ENCODE assay signal across 35 cellular contexts in the genomic region with DNA sequence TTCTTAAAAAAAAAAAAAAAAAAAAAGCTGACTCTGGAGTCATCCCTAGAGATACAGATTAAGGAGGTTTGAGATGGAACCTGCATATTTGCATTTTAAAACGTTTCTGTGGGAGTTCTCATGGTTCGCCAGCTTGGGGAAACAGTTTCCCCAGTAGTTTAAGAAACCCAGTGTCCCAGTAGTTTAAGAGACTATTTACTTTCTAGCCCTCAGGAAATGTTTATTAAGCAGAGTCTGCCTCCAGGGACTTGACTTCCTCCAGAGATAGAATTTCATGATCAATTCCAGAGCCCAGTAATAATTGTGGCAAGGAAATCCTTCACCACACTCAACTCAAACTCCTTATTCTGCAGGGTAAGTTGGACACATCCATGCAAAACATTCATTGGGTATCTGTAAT. TPM values are rescaled to one million over a fixed set of nuclear protein-coding genes. Genes with fewer than 3 reads are reported as not detected.
"Had no signal": no experiment of that assay in that cellular context is flagged by ENCODE, and none has a peak within 500 bp of the region (broad histone marks: within the 10 kb centered on the region; RNA-seq: fewer than 3 reads in every experiment).

No MANE protein-coding gene starts in this region.

- H3K4me1 Mint-ChIP-seq: activated B cell treated with CpG ODN at 0.5 μM for 24 hours; activated CD4-positive, alpha-beta T cell treated with anti-CD3 and anti-CD28 coated beads, Interleukin-2, amount 10 ng/mL, durations not matched to agents 24 days and 14 days; activated T-helper 17 cell treated with anti-CD3 and anti-CD28 coated beads, Interleukin-2, amount 50 U/mL, for 72 hours had no signal

- H3K27me3 Mint-ChIP-seq: activated CD4-positive, alpha-beta memory T cell treated with anti-CD3 and anti-CD28 coated beads for 36 hours; activated CD8-positive, alpha-beta T cell treated with anti-CD3 and anti-CD28 coated beads for 36 hours; activated naive CD8-positive, alpha-beta T cell treated with anti-CD3 and anti-CD28 coated beads for 36 hours; activated T-helper 17 cell treated with anti-CD3 and anti-CD28 coated beads, Interleukin-2, amount 50 U/mL, for 72 hours had no signal

- ATAC-seq: activated CD8-positive, alpha-beta T cell treated with anti-CD3 and anti-CD28 coated beads for 36 hours; activated naive CD4-positive, alpha-beta T cell treated with anti-CD3 and anti-CD28 coated beads, Interleukin-2, amount 50 U/mL, for 72 hours; activated T-cell treated with anti-CD3 and anti-CD28 coated beads, Interleukin-2, amount 50 U/mL, for 4 hours; activated T-cell treated with anti-CD3 and anti-CD28 coated beads, Interleukin-2, amount 50 U/mL, for 72 hours; activated T-helper 17 cell treated with anti-CD3 and anti-CD28 coated beads, Interleukin-2, amount 50 U/mL, for 72 hours; body of pancreas had no signal

- H3K4me3 Mint-ChIP-seq: activated B cell treated with CpG ODN at 0.5 μM for 24 hours; activated CD4-positive, alpha-beta memory T cell treated with anti-CD3 and anti-CD28 coated beads for 36 hours; activated CD4-positive, alpha-beta T cell treated with anti-CD3 and anti-CD28 coated beads, Interleukin-2, amount 10 ng/mL, durations not matched to agents 24 days and 14 days; activated CD8-positive, alpha-beta T cell treated with anti-CD3 and anti-CD28 coated beads for 36 hours; activated naive CD4-positive, alpha-beta T cell treated with anti-CD3 and anti-CD28 coated beads for 36 hours; activated naive CD8-positive, alpha-beta T cell treated with anti-CD3 and anti-CD28 coated beads for 36 hours; activated T-cell treated with anti-CD3 and anti-CD28 coated beads, Interleukin-2, amount 50 U/mL, for 4 hours; activated T-cell treated with anti-CD3 and anti-CD28 coated beads, Interleukin-2, amount 50 U/mL, for 72 hours; activated T-helper 1 cell treated with anti-CD3 and anti-CD28 coated beads, Interleukin-12 subunit alpha, Interleukin-12 subunit beta, Interleukin-2, Interleukin-4 antibody, amounts not matched to agents 30 ng/mL and 10 ng/mL and 1 ng/mL, durations not matched to agents 14 hours and 24 hours and 36 hours; activated T-helper 17 cell treated with anti-CD3 and anti-CD28 coated beads, Interleukin-2, amount 50 U/mL, for 72 hours; T-helper 2 cell treated with Interferon-gamma antibody and Interleukin-4, amounts not matched to agents 5 μg/mL and 100 μg/mL, for 36 hours had no signal

- H3K27ac Mint-ChIP-seq: activated B cell treated with CpG ODN at 0.5 μM for 24 hours; activated CD4-positive, alpha-beta memory T cell treated with anti-CD3 and anti-CD28 coated beads for 36 hours; activated CD4-positive, alpha-beta T cell treated with anti-CD3 and anti-CD28 coated beads, Interleukin-2, amount 10 ng/mL, durations not matched to agents 24 days and 14 days; activated CD8-positive, alpha-beta T cell treated with anti-CD3 and anti-CD28 coated beads for 36 hours; activated naive CD4-positive, alpha-beta T cell treated with anti-CD3 and anti-CD28 coated beads for 36 hours; activated naive CD4-positive, alpha-beta T cell treated with anti-CD3 and anti-CD28 coated beads, Interleukin-2, amount 50 U/mL, for 72 hours; activated naive CD8-positive, alpha-beta T cell treated with anti-CD3 and anti-CD28 coated beads for 36 hours; activated T-cell treated with anti-CD3 and anti-CD28 coated beads, Interleukin-2, amount 50 U/mL, for 72 hours; activated T-helper 1 cell treated with anti-CD3 and anti-CD28 coated beads, Interleukin-12 subunit alpha, Interleukin-12 subunit beta, Interleukin-2, Interleukin-4 antibody, amounts not matched to agents 30 ng/mL and 10 ng/mL and 1 ng/mL, durations not matched to agents 14 hours and 24 hours and 36 hours; activated T-helper 17 cell treated with anti-CD3 and anti-CD28 coated beads, Interleukin-2, amount 50 U/mL, for 72 hours; T-helper 2 cell treated with Interferon-gamma antibody and Interleukin-4, amounts not matched to agents 5 μg/mL and 100 μg/mL, for 36 hours had no signal

- H3K4me3 ChIP-seq: adrenal gland, body of pancreas, breast epithelium had no signal

- H3K9me3 Mint-ChIP-seq: activated B cell treated with CpG ODN at 0.5 μM for 24 hours; activated CD4-positive, alpha-beta memory T cell treated with anti-CD3 and anti-CD28 coated beads for 36 hours; activated CD4-positive, alpha-beta T cell treated with anti-CD3 and anti-CD28 coated beads, Interleukin-2, amount 10 ng/mL, durations not matched to agents 24 days and 14 days; activated CD8-positive, alpha-beta T cell treated with anti-CD3 and anti-CD28 coated beads for 36 hours; activated naive CD4-positive, alpha-beta T cell treated with anti-CD3 and anti-CD28 coated beads for 36 hours; activated naive CD8-positive, alpha-beta T cell treated with anti-CD3 and anti-CD28 coated beads for 36 hours; activated T-cell treated with anti-CD3 and anti-CD28 coated beads, Interleukin-2, amount 50 U/mL, for 4 hours; activated T-cell treated with anti-CD3 and anti-CD28 coated beads, Interleukin-2, amount 50 U/mL, for 72 hours; activated T-helper 1 cell treated with anti-CD3 and anti-CD28 coated beads, Interleukin-12 subunit alpha, Interleukin-12 subunit beta, Interleukin-2, Interleukin-4 antibody, amounts not matched to agents 30 ng/mL and 10 ng/mL and 1 ng/mL, durations not matched to agents 14 hours and 24 hours and 36 hours; activated T-helper 17 cell treated with anti-CD3 and anti-CD28 coated beads, Interleukin-2, amount 50 U/mL, for 72 hours; T-helper 2 cell treated with Interferon-gamma antibody and Interleukin-4, amounts not matched to agents 5 μg/mL and 100 μg/mL, for 36 hours had no signal

- H3K36me3 ChIP-seq: adrenal gland, brain microvascular endothelial cell, breast epithelium had no signal

- H3K36me3 Mint-ChIP-seq: activated CD4-positive, alpha-beta memory T cell treated with anti-CD3 and anti-CD28 coated beads for 36 hours; activated naive CD4-positive, alpha-beta T cell treated with anti-CD3 and anti-CD28 coated beads, Interleukin-2, amount 50 U/mL, for 72 hours; activated naive CD8-positive, alpha-beta T cell treated with anti-CD3 and anti-CD28 coated beads for 36 hours had no signal

- H3K27me3 ChIP-seq: adrenal gland, body of pancreas, breast epithelium had no signal

- H3K4me1 ChIP-seq: adrenal gland, body of pancreas, breast epithelium had no signal

- DNase-seq: activated B cell treated with CpG ODN at 0.5 μM for 24 hours; activated CD4-positive, alpha-beta memory T cell treated with anti-CD3 and anti-CD28 coated beads for 36 hours; activated CD4-positive, alpha-beta T cell treated with anti-CD3 and anti-CD28 coated beads for 4 hours; activated CD4-positive, alpha-beta T cell treated with anti-CD3 and anti-CD28 coated beads, Interleukin-2, amount 10 ng/mL, durations not matched to agents 24 days and 14 days; activated CD4-positive, alpha-beta T cell treated with anti-CD3 and anti-CD28 coated beads, Interleukin-2, amount 50 U/mL, for 1 hour; activated CD4-positive, alpha-beta T cell treated with anti-CD3 and anti-CD28 coated beads, Interleukin-2, amount 50 U/mL, for 4 hours; activated CD4-positive, CD25-positive, alpha-beta regulatory T cell treated with anti-CD3 and anti-CD28 coated beads, Interleukin-2, amount 50 U/mL, for 72 hours; activated CD8-positive, alpha-beta memory T cell treated with anti-CD3 and anti-CD28 coated beads, Interleukin-2, amount 50 U/mL, for 4 hours; activated CD8-positive, alpha-beta T cell treated with anti-CD3 and anti-CD28 coated beads for 36 hours; activated effector memory CD4-positive, alpha-beta T cell treated with anti-CD3 and anti-CD28 coated beads, Interleukin-2, amount 50 U/mL, for 16 hours; activated gamma-delta T cell treated with Interleukin-2 at 50 U/mL for 16 hours; activated naive CD4-positive, alpha-beta T cell; activated naive CD4-positive, alpha-beta T cell treated with anti-CD3 and anti-CD28 coated beads for 36 hours; activated naive CD4-positive, alpha-beta T cell treated with anti-CD3 and anti-CD28 coated beads, Interleukin-2, amount 50 U/mL, for 16 hours; activated naive CD8-positive, alpha-beta T cell treated with anti-CD3 and anti-CD28 coated beads for 36 hours; activated T-cell treated with anti-CD3 and anti-CD28 coated beads for 4 hours; activated T-cell treated with anti-CD3 and anti-CD28 coated beads, Interleukin-2, amount 50 U/mL, for 1 hour; activated T-cell treated with anti-CD3 and anti-CD28 coated beads, Interleukin-2, amount 50 U/mL, for 4 hours; activated T-cell treated with anti-CD3 and anti-CD28 coated beads, Interleukin-2, amount 50 U/mL, for 72 hours; adrenal gland; amniotic stem cell; body of pancreas; brain microvascular endothelial cell; central memory CD4-positive, alpha-beta T cell; T-helper 2 cell; T-helper 9 cell had no signal

- H3K9me3 ChIP-seq: adrenal gland, body of pancreas, breast epithelium had no signal

- H3K27ac ChIP-seq: adrenal gland, body of pancreas, brain microvascular endothelial cell, breast epithelium, VCaP had no signal

RNA-seq across cellular contexts. Expression of gene DIPK1C, which starts 39.1 kb away (rescaled TPM):
- total RNA-seq: activated B cell treated with CpG ODN at 0.5 μM for 24 hours; activated CD4-positive, alpha-beta memory T cell treated with anti-CD3 and anti-CD28 coated beads for 36 hours; activated CD4-positive, alpha-beta T cell treated with anti-CD3 and anti-CD28 coated beads, Interleukin-2, amount 10 ng/mL, durations not matched to agents 24 days and 14 days; activated CD8-positive, alpha-beta memory T cell treated with anti-CD3 and anti-CD28 coated beads for 36 hours; activated CD8-positive, alpha-beta T cell treated with anti-CD3 and anti-CD28 coated beads for 36 hours; activated naive CD4-positive, alpha-beta T cell treated with anti-CD3 and anti-CD28 coated beads for 36 hours; activated naive CD4-positive, alpha-beta T cell treated with anti-CD3 and anti-CD28 coated beads, Interleukin-2, amount 50 U/mL, for 72 hours; activated naive CD8-positive, alpha-beta T cell treated with anti-CD3 and anti-CD28 coated beads for 36 hours; activated T-cell treated with anti-CD3 and anti-CD28 coated beads, Interleukin-2, amount 50 U/mL, for 4 hours; activated T-cell treated with anti-CD3 and anti-CD28 coated beads, Interleukin-2, amount 50 U/mL, for 72 hours; activated T-helper 1 cell treated with anti-CD3 and anti-CD28 coated beads, Interleukin-12 subunit alpha, Interleukin-12 subunit beta, Interleukin-2, Interleukin-4 antibody, amounts not matched to agents 30 ng/mL and 10 ng/mL and 1 ng/mL, durations not matched to agents 14 hours and 24 hours and 36 hours; activated T-helper 17 cell treated with anti-CD3 and anti-CD28 coated beads, Interleukin-2, amount 50 U/mL, for 72 hours; aorta; astrocyte; body of pancreas had no signal
